ENCODE assay signal across 8 cellular contexts in the genomic region with DNA sequence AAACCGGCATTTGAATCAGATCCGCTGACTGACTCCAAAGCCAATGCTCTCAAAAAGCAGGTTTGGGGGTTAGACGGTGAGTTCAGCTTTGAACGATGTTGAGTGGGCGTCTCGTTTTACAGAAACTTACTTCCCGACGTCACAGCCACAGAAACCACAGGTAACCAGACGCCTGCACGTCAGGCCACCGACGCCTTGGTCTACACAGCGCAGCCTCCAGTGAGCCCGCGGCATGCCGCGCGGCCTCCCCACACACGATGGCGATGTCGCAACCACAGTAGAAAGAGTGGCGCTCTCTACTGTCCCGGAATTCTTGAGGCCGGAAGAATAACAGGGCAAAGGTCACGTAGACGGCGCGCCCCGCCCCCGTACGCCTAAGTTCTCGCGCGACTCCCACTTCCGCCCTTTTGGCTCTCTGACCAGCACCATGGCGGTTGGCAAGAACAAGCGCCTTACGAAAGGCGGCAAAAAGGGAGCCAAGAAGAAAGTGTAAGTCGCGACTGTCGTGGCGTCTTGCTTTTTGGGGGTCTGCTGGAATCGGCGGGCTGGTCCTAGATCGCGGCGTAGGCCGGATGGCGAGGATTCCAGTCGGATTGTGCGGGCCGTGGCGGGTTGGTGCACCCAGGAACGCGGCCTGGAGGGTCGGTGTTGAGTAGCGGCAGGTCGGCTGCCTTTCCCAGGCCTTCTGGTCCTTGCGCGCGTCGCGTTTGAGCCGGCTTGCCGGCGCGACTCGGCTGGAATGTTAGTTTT. TPM values are rescaled to one million over a fixed set of nuclear protein-coding genes. Genes with fewer than 3 reads are reported as not detected.
DNase-seq lines count a peak whose midpoint lies in the region; ATAC-seq, FAIRE-seq and TF ChIP-seq lines count a peak whose summit lies in the region.

A gene (plus strand): TSS at position 403 of the 750 bp plus-strand sequence. CDS start 25 bp downstream, at position 428.

- in situ Hi-C loops in HepG2 (cut with HindIII; ENCODE audit: extremely low pct_ligation_motif_present, low pct_unique_long_range_greater_than_20kb), result loop anchor here (5.0 kb wide), 1 partner anchor 82 kb away; a partner anchor contains a TSS

- peak; percentile 70 for FAIRE-seq in HepG2 (lab: Jason Lieb, UNC)

- H3K4me1 Mint-ChIP-seq in dendritic cell treated with granulocyte-macrophage colony-stimulating factor and Interleukin-4, amounts not matched to agents 40 ng/mL and 50 ng/mL, for 4 days (ENCODE audit: low read depth), result peaks cover 48% of the 10 kb centered on the region

- no peaks in the 10 kb centered on the region for H3K9me3 Mint-ChIP-seq in dendritic cell treated with granulocyte-macrophage colony-stimulating factor and Interleukin-4, amounts not matched to agents 40 ng/mL and 50 ng/mL, for 4 days

- CTCF ChIA-PET in HepG2 (lab: Yijun Ruan, JAX; ENCODE audit: low intra/inter-chr PET ratio, low total read pairs), result no interaction called here

- no peaks in the 10 kb centered on the region; a peak in 1 of 5 replicates for H3K27me3 ChIP-seq in HepG2 (ENCODE audit: control insufficient read depth in 1 of 2, insufficient read depth in 2 of 2, low read length in 2 of 2)

- WGBS in HepG2 (ENCODE audit: low lambda C conversion rate), result 0% methylated on average over 30 of the region's 69 CpGs

- peak within 1 kb of the TSS; percentile 100 for H3K9ac ChIP-seq in HepG2 (ENCODE audit: insufficient read depth, low read depth, low read length)

- H3K9me3 ChIP-seq in HepG2 (ENCODE audit: low read length), result no peaks in the 10 kb centered on the region

- peaks cover 3 to 29% of the 10 kb centered on the region in 2 experiments; a peak in 4 of 5 replicates for H3K36me3 ChIP-seq in HepG2 (replicated peaks in 1 of 2; ENCODE audit: control insufficient read depth in 1 of 2, insufficient read depth in 2 of 2, low read length in 2 of 2)

- ATAC-seq in GM19324 (IDR thresholded peaks at IDR 0.05; ENCODE audit: low FRiP score, unreplicated experiment) (peak; percentile 99), HG03520 (IDR thresholded peaks at IDR 0.05; ENCODE audit: unreplicated experiment) (peak; percentile 94), HepG2 (peak; percentile 91)

- TF ChIP-seq POLR2A in HepG2 (IDR thresholded peaks at IDR 0.05; ENCODE audit: insufficient read depth in 1 of 2, low read depth in 2 of 2, low read length in 2 of 2), result peak; percentile 96 to 99

- peak within 1 kb of the TSS; percentile 86 for H3K27ac ChIP-seq in HepG2 (ENCODE audit: extremely low read length, insufficient read depth, low read length)

- H3K4me3 ChIP-seq in HepG2 (replicated peaks in 1 of 3; ENCODE audit: insufficient read depth in 1 of 3, low read depth in 2 of 3, low read length in 3 of 3), result peak within 1 kb of the TSS; percentile 90 to 96 (median 94)

- H3K79me2 ChIP-seq in HepG2 (ENCODE audit: insufficient read depth, low read length), result peaks cover 33% of the 10 kb centered on the region

- H2AFZ ChIP-seq in HepG2 (ENCODE audit: low read length), result peak within 1 kb of the TSS; percentile 91

- peaks cover 44% of the 10 kb centered on the region for H4K20me1 ChIP-seq in HepG2 (ENCODE audit: insufficient read depth, low read length)

- TF ChIP-seq RAD21 in HepG2 (CRISPR knock-in tag; IDR thresholded peaks at IDR 0.05), result peak; percentile 55

- peak; percentile 50 to 95 (median 93) for DNase-seq in C1 segment of cervical spinal cord (lab: John Stamatoyannopoulos, UW)
- DNase-seq in NCI-H69 (lab: John Stamatoyannopoulos, UW), result peak; percentile 95
- DNase-seq in activated CD4-positive, alpha-beta T cell treated with anti-CD3 and anti-CD28 coated beads, Interleukin-2, amount 50 U/mL, for 1 hour, result peak; percentile 98
- peak; percentile 94 for DNase-seq in HepG2 (ENCODE audit: low spot score)
- DNase-seq in stimulated activated CD4-positive, alpha-beta T cell treated with anti-CD3 and anti-CD28 coated beads, Interleukin-4, amount 100 ng/mL, for 24 hours, result peak; percentile 97

- peak within 1 kb of the TSS; percentile 96 for H3K4me2 ChIP-seq in HepG2 (ENCODE audit: low read depth, low read length)

- H3K4me1 ChIP-seq in HepG2 (ENCODE audit: insufficient read depth, low read length), result peaks cover 41% of the 10 kb centered on the region

- intact Hi-C loops in dendritic cell treated with granulocyte-macrophage colony-stimulating factor and Interleukin-4, amounts not matched to agents 40 ng/mL and 50 ng/mL, for 4 days (cut with micrococcal nuclease), result loop anchor here (5.0 kb wide), 2 partner anchors 82 to 1438 kb away; a partner anchor contains a TSS
- intact Hi-C loops in HepG2 (cut with micrococcal nuclease; ENCODE audit: unreplicated experiment), result loop anchor here (1.0 kb wide), 1 partner anchor 84 kb away; a partner anchor contains a TSS

- TF ChIP-seq CTCF in HepG2 (CRISPR knock-in tag; IDR thresholded peaks at IDR 0.05), result peak; percentile 98

- H3K27ac Mint-ChIP-seq in dendritic cell treated with granulocyte-macrophage colony-stimulating factor and Interleukin-4, amounts not matched to agents 40 ng/mL and 50 ng/mL, for 4 days, result peak within 1 kb of the TSS; percentile 94

- H3K27me3 Mint-ChIP-seq in dendritic cell treated with granulocyte-macrophage colony-stimulating factor and Interleukin-4, amounts not matched to agents 40 ng/mL and 50 ng/mL, for 4 days, result no peaks in the 10 kb centered on the region

- peak; percentile 51 to 91 for TF ChIP-seq EP300 in HepG2 (IDR thresholded peaks at IDR 0.05; ENCODE audit: low read depth in 2 of 2, low read length in 2 of 2)
- TF ChIP-seq EP300 in HepG2 (CRISPR knock-in tag; IDR thresholded peaks at IDR 0.05; ENCODE audit: borderline replicate concordance), result peak; percentile 58; the same call in 1 of the 2 replicates

- BruUV-seq in HepG2 (replicated peaks; lab: Mats Ljungman, UMichigan), result no TSS peak

- peak within 1 kb of the TSS; percentile 88 for H3K4me3 Mint-ChIP-seq in dendritic cell treated with granulocyte-macrophage colony-stimulating factor and Interleukin-4, amounts not matched to agents 40 ng/mL and 50 ng/mL, for 4 days

- POLR2A ChIA-PET in HepG2 (lab: Yijun Ruan, JAX), result interaction anchor here (1.1 to 1.4 kb wide), 3 partner anchors 14 to 87 kb away, joined by 3 to 4 read pairs (median 3); no protein-coding TSS in a partner anchor

- H3K36me3 Mint-ChIP-seq in dendritic cell treated with granulocyte-macrophage colony-stimulating factor and Interleukin-4, amounts not matched to agents 40 ng/mL and 50 ng/mL, for 4 days (ENCODE audit: low read depth), result peaks cover 52% of the 10 kb centered on the region

TF ChIP-seq in HepG2, 621 proteins besides CTCF, POLR2A, EP300 and RAD21 (continues in another document):
- TF ChIP-seq BRD4 (CRISPR knock-in tag; IDR thresholded peaks at IDR 0.05) (peak; percentile 99), ZNF792 (CRISPR knock-in tag; IDR thresholded peaks at IDR 0.05) (peak; percentile 90), NFIC (IDR thresholded peaks at IDR 0.05; ENCODE audit: low read length) (no peak), TBL1XR1 (IDR thresholded peaks at IDR 0.05; ENCODE audit: borderline replicate concordance, low read length, partially characterized antibody) (peak; percentile 49), ZNF772 (CRISPR knock-in tag; IDR thresholded peaks at IDR 0.05) (peak; percentile 91), U2AF1 (optimal IDR thresholded peaks at IDR 0.05; ENCODE audit: low read depth, low read length) (peak; percentile 99), RFX5 (IDR thresholded peaks at IDR 0.05; ENCODE audit: low read depth, low read length) (no peak), ZFP36L2 (CRISPR knock-in tag; IDR thresholded peaks at IDR 0.05) (no peak), NFYC (CRISPR knock-in tag; IDR thresholded peaks at IDR 0.05) (peak; percentile 29; the same call in 1 of the 2 replicates), ZNF546 (CRISPR knock-in tag; conservative IDR thresholded peaks at IDR 0.05) (peak; percentile 95; the same call in 1 of the 2 replicates)
- TF ChIP-seq, protein P1, sequence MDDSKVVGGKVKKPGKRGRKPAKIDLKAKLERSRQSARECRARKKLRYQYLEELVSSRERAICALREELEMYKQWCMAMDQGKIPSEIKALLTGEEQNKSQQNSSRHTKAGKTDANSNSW (CRISPR knock-in tag; IDR thresholded peaks at IDR 0.05; ENCODE audit: borderline replicate concordance), result peak; percentile 71; the same call in 1 of the 2 replicates

RNA-seq across cellular contexts. Expression of the gene that starts here (rescaled TPM):
- 3,626 and 4,934 TPM in 2 replicates for total RNA-seq in HepG2 (2016; rRNA removed; fragmentation: Illumina TruSeq; extraction: Trizol)
- total RNA-seq in HepG2 (2016; cell fraction: cytosol; rRNA removed; fragmentation: Illumina TruSeq; extraction: Trizol; ENCODE audit: low read depth), result 5,278 and 6,431 TPM in 2 replicates
- 3,639 and 4,846 TPM in 2 replicates for total RNA-seq in HepG2 (2016; cell fraction: insoluble cytoplasmic fraction; rRNA removed; fragmentation: Illumina TruSeq; extraction: Trizol)
- total RNA-seq in HepG2 (2016; cell fraction: membrane; rRNA removed; fragmentation: Illumina TruSeq; extraction: Trizol), result 9,738 and 10,914 TPM in 2 replicates
- total RNA-seq in HepG2 (2016; cell fraction: nucleus; rRNA removed; fragmentation: Illumina TruSeq; extraction: Trizol), result 1,195 and 1,244 TPM in 2 replicates
- polyA plus RNA-seq in HepG2 (2011; rRNA removed), result 2,723 and 3,332 TPM in 2 replicates
- 1,940 and 3,073 TPM in 2 replicates for polyA plus RNA-seq in HepG2 (2011; cell fraction: cytosol; rRNA removed)
- 430 and 645 TPM in 2 replicates for polyA plus RNA-seq in HepG2 (2011; cell fraction: nucleus; rRNA removed)
- polyA plus RNA-seq in HepG2 (2012), result 3,103 and 3,233 TPM in 2 replicates
- polyA plus RNA-seq in HepG2 (2016; cell fraction: cytosol; fragmentation: Illumina TruSeq; extraction: Trizol; ENCODE audit: low read depth), result 4,408 and 4,942 TPM in 2 replicates
- polyA plus RNA-seq in HepG2 (2016; cell fraction: insoluble cytoplasmic fraction; fragmentation: Illumina TruSeq; extraction: Trizol; ENCODE audit: low read depth), result 3,704 and 3,862 TPM in 2 replicates
- 7,339 and 7,526 TPM in 2 replicates for polyA plus RNA-seq in HepG2 (2016; cell fraction: membrane; fragmentation: Illumina TruSeq; extraction: Trizol; ENCODE audit: low read depth)
- 1,657 and 1,684 TPM in 2 replicates for polyA plus RNA-seq in HepG2 (2016; cell fraction: nucleus; fragmentation: Illumina TruSeq; extraction: Trizol; ENCODE audit: insufficient read depth, low read depth)
- polyA minus RNA-seq in HepG2 (2011; rRNA and poly(A)+ RNA removed; ENCODE audit: low replicate concordance), result 178 and 224 TPM in 2 replicates
- polyA minus RNA-seq in HepG2 (2011; cell fraction: cytosol; rRNA and poly(A)+ RNA removed), result 648 and 755 TPM in 2 replicates
- 219 and 322 TPM in 2 replicates for polyA minus RNA-seq in HepG2 (2011; cell fraction: nucleus; rRNA and poly(A)+ RNA removed)

Comparison
In these comparisons a context has a peak if more than half of its experiments do, and no peak if none do; other contexts are left out.
1. Peak in every context shown above with its lines: DNase-seq, ATAC-seq, H3K4me3 ChIP-seq and H3K27ac ChIP-seq.